In the genomic region with DNA sequence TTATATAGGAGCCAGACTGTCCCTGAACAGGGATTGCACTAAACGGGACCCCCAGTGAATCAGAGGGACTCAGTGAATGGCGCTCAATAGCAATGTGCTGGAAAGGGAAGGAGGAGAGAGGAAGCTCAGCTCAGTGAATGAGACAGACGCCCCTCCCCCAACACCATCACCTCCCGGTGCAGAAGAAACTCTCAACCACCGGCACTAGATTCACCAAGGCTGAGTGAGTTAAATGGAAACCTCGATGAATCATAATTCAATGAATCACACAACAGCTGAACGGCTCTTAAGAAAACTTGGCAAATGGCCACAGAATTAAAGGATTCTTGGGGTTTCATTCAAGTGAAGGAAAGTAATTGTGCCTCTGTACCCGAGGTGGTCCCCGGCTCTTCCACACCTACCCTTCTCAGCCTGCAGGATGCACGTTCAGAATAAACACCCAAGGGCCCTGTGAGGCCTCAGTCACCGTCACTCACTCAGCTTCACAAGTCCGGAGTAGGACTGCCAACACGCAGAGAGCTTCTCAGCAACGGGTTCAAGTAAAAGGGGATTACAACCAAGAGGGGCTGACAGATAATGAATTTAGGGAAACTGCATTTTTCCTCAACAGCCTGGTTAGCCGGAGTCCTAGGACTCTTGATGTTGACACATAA, we compare ENCODE assay signal across 8 cellular contexts. TPM values are rescaled to one million over a fixed set of nuclear protein-coding genes. Genes with fewer than 3 reads are reported as not detected.
DNase-seq lines count a peak whose midpoint lies in the region; ATAC-seq and TF ChIP-seq lines count a peak whose summit lies in the region.

No MANE protein-coding gene starts in this region.

- no peak for TF ChIP-seq POLR2A in suprapubic skin (IDR thresholded peaks at IDR 0.05)

- no peaks in the 10 kb centered on the region for H3K9me3 Mint-ChIP-seq in neural progenitor cell

- no peak overlapping the region for H3K4me3 Mint-ChIP-seq in neural progenitor cell

- no peak overlapping the region for H3K9ac ChIP-seq in neural progenitor cell

- peaks cover 65% of the 10 kb centered on the region for H4K20me1 ChIP-seq in neural progenitor cell (ENCODE audit: low read depth)

- WGBS in suprapubic skin: 58% methylated on average over 15 of the region's 15 CpGs

- DNase-seq in COLO668 (lab: John Stamatoyannopoulos, UW; ENCODE audit: unreplicated experiment) (peak; percentile 15), Kasumi-1 (lab: John Stamatoyannopoulos, UW) (peak; percentile 79 to 81), myocyte (ENCODE audit: low read depth) (peak; percentile 97), NCI-H2081 (lab: John Stamatoyannopoulos, UW) (no peak), neural progenitor cell (ENCODE audit: low spot score) (no peak), suprapubic skin (ENCODE audit: low spot score in 2 of 2) (no peak)
- DNase-seq in activated naive CD4-positive, alpha-beta T cell treated with anti-CD3 and anti-CD28 coated beads, Interleukin-2, amount 50 U/mL, for 16 hours: peak; percentile 30

- H3K79me2 ChIP-seq in neural progenitor cell (ENCODE audit: low read depth): peaks cover 3% of the 10 kb centered on the region

- peaks cover 4% of the 10 kb centered on the region for H3F3A ChIP-seq in neural progenitor cell (ENCODE audit: low read depth)

- H3K4me1 ChIP-seq in neural progenitor cell (peaks cover 14% of the 10 kb centered on the region), suprapubic skin (no peaks in the 10 kb centered on the region)

- H3K4me3 ChIP-seq in neural progenitor cell (no peak overlapping the region), suprapubic skin (no peak overlapping the region)

- H2AFZ ChIP-seq in neural progenitor cell (replicated peaks): no peak overlapping the region

- peaks cover 11% of the 10 kb centered on the region for H3K36me3 Mint-ChIP-seq in neural progenitor cell

- no peak for ATAC-seq in GM21447 (IDR thresholded peaks at IDR 0.05; ENCODE audit: unreplicated experiment)

- TF ChIP-seq CTCF in neural progenitor cell (IDR thresholded peaks at IDR 0.05): no peak
- TF ChIP-seq CTCF in suprapubic skin (IDR thresholded peaks at IDR 0.05): no peak

- no peak for TF ChIP-seq EP300 in suprapubic skin (IDR thresholded peaks at IDR 0.05)

- no peaks in the 10 kb centered on the region for H3K9me3 ChIP-seq in neural progenitor cell (ENCODE audit: low read depth)
- no peaks in the 10 kb centered on the region for H3K9me3 ChIP-seq in suprapubic skin

- H3K27me3 ChIP-seq in neural progenitor cell (no peaks in the 10 kb centered on the region), suprapubic skin (peaks cover 7% of the 10 kb centered on the region)

- H3K27ac Mint-ChIP-seq in neural progenitor cell: no peak overlapping the region

- H3K27ac ChIP-seq in neural progenitor cell (no peak overlapping the region), suprapubic skin (no peak overlapping the region)

- no peak overlapping the region for H3K4me2 ChIP-seq in neural progenitor cell

- H3K36me3 ChIP-seq in neural progenitor cell: no peaks in the 10 kb centered on the region
- H3K36me3 ChIP-seq in suprapubic skin: no peaks in the 10 kb centered on the region

- peaks cover 2% of the 10 kb centered on the region for H3K27me3 Mint-ChIP-seq in neural progenitor cell (ENCODE audit: insufficient read depth, low read depth)

- peaks cover 5% of the 10 kb centered on the region for H3K4me1 Mint-ChIP-seq in neural progenitor cell

RNA-seq across cellular contexts. Expression of gene CRMP1, which starts 29.3 kb away (rescaled TPM):
- total RNA-seq in myocyte (23.2 and 23.6 TPM in 2 replicates), neural progenitor cell (ENCODE audit: low replicate concordance) (91.4 and 140 TPM in 2 replicates), suprapubic skin (under 1 TPM in 2 of 4 donors, not detected in 2; 0.64 to 0.76 TPM)
- 57.6 TPM for polyA plus RNA-seq in myocyte (2012)

Comparison
In these comparisons a context has a peak if more than half of its experiments do, and no peak if none do; other contexts are left out.
1. DNase-seq: peak in COLO668 (single experiment), Kasumi-1 (2 of 2), activated naive CD4-positive, alpha-beta T cell treated with anti-CD3 and anti-CD28 coated beads, Interleukin-2, amount 50 U/mL, for 16 hours (single experiment) and myocyte (single experiment); none in NCI-H2081 (0 of 2), neural progenitor cell (single experiment) and suprapubic skin (0 of 2).
2. RNA of gene CRMP1, which starts 29.3 kb away (total RNA-seq): 91.4 to 140 TPM in neural progenitor cell and 23.2 to 23.6 TPM in myocyte; 0.64 to 0.76 TPM in suprapubic skin; every median in the first group is over 10 times any median in the second.